Comparison of ENCODE assay signal across 7 cellular contexts in genomic region chr1:30748098-30748698, GRCh38. TPM values are rescaled to one million over a fixed set of nuclear protein-coding genes. Genes with fewer than 3 reads are reported as not detected.
DNase-seq lines count a peak whose midpoint lies in the region; ATAC-seq and TF ChIP-seq lines count a peak whose summit lies in the region.

No MANE protein-coding gene starts in this region.

- no peak for TF ChIP-seq CTCF in dorsolateral prefrontal cortex (IDR thresholded peaks at IDR 0.05 in 54 of 56, conservative IDR thresholded peaks at IDR 0.05 in 2 of 56; ENCODE audit: low read depth in 1 of 56, partially characterized antibody in 56 of 56)

- ATAC-seq in HG03439 (IDR thresholded peaks at IDR 0.05; ENCODE audit: unreplicated experiment) = no peak

- no peaks in the 10 kb centered on the region for H3K27me3 ChIP-seq in dorsolateral prefrontal cortex

- TF ChIP-seq POLR2A in GM18526 (IDR thresholded peaks at IDR 0.05; ENCODE audit: extremely low read depth, insufficient read length) = peak; percentile 10

- peak; percentile 55 for DNase-seq in NCI-H345 treated with DMSO at 0.1 percent for 48 hours (lab: John Stamatoyannopoulos, UW; ENCODE audit: unreplicated experiment)
- DNase-seq in dorsolateral prefrontal cortex = peak in 7 of 10 donors; percentile 54 to 79 (median 67)
- no peak for DNase-seq in effector CD4-positive, alpha-beta T cell
- no peak for DNase-seq in iPS-NIHi11 (ENCODE audit: low spot score)

- H3K4me3 ChIP-seq in dorsolateral prefrontal cortex = peak overlapping the region in 9 of 59 donors; percentile 6 to 48 (median 29)
- H3K4me3 ChIP-seq in skin epidermis = no peak overlapping the region

- H3K27ac ChIP-seq in dorsolateral prefrontal cortex = peak overlapping the region in 55 of 59 donors; percentile 6 to 100 (median 93)
- peak overlapping the region in 18 of 21 experiments; percentile 5 to 88 (median 61) for H3K27ac ChIP-seq in skin epidermis

- intact Hi-C loops in dorsolateral prefrontal cortex (cut with DNase I) = loop anchor here in 1 of 2 donors (2.0 kb wide), 1 partner anchor 29 kb away; no protein-coding TSS in a partner anchor

RNA-seq across cellular contexts. Expression of gene LAPTM5, which starts 9.4 kb away (rescaled TPM):
- total RNA-seq in dorsolateral prefrontal cortex = 100 to 1,000 TPM in 2 of 120 experiments, 10 to 100 TPM in 116, 1 to 10 TPM in 2; 8.8 to 116 (median 32.9) TPM

RNA-seq across cellular contexts. Expression of gene MATN1, which starts 24.8 kb away (rescaled TPM):
- 1 to 10 TPM in 16 of 120 experiments, under 1 TPM in 94, not detected in 10; 0.11 to 2.4 (median 0.50) TPM for total RNA-seq in dorsolateral prefrontal cortex

Comparison
In these comparisons a context has a peak if more than half of its experiments do, and no peak if none do; other contexts are left out.
1. DNase-seq: peak in NCI-H345 treated with DMSO at 0.1 percent for 48 hours (single experiment) and dorsolateral prefrontal cortex (7 of 10); none in effector CD4-positive, alpha-beta T cell (single experiment) and iPS-NIHi11 (single experiment).